17 cellular contexts compared by ENCODE assay signal in genomic region chr4:24564488-24564887, GRCh38. TPM values are rescaled to one million over a fixed set of nuclear protein-coding genes. Genes with fewer than 3 reads are reported as not detected.
DNase-seq lines count a peak whose midpoint lies in the region; ATAC-seq, FAIRE-seq and TF ChIP-seq lines count a peak whose summit lies in the region.
"Had no signal": no experiment of that assay in that cellular context is flagged by ENCODE, and none has a peak within 500 bp of the region (broad histone marks: within the 10 kb centered on the region; RNA-seq: fewer than 3 reads in every experiment).

No MANE protein-coding gene starts in this region.

- in situ Hi-C loops in mammary epithelial cell (cut with MboI; ENCODE audit: low sequenced_read_pairs in 2 of 2): no loop called here

- POLR2A ChIA-PET in A549 (lab: Yijun Ruan, JAX): no interaction called here
- POLR2A ChIA-PET in CD8-positive, alpha-beta memory T cell (lab: Charles Lee): no interaction called here

- peaks cover 13 to 65% (median 27%) of the 10 kb centered on the region in 3 donors for H3K36me3 Mint-ChIP-seq in CD8-positive, alpha-beta memory T cell
- H3K36me3 Mint-ChIP-seq in immature natural killer cell: peaks cover 9 to 24% (median 16%) of the 10 kb centered on the region in 3 donors

- CTCF ChIA-PET in A549 (lab: Yijun Ruan, JAX) (interaction anchor here (1.3 kb wide), 1 partner anchor 9 kb away, joined by 3 read pairs; no protein-coding TSS in a partner anchor), mammary epithelial cell (lab: Charles Lee; ENCODE audit: low non-redundant PET) (no interaction called here)
- CTCF ChIA-PET in CD8-positive, alpha-beta memory T cell (lab: Charles Lee): interaction anchor here (1.3 kb wide), 1 partner anchor 9 kb away, joined by 3 read pairs; no protein-coding TSS in a partner anchor

- H2AFZ ChIP-seq in mammary epithelial cell (ENCODE audit: low read depth, low read length) (no peak overlapping the region), Karpas-422 (ENCODE audit: low read length) (no peak overlapping the region)

- no peak for TF ChIP-seq RAD21 in A549 (conservative IDR thresholded peaks at IDR 0.05 in 1 of 2, IDR thresholded peaks at IDR 0.05 in 1 of 2)

- H3K9ac ChIP-seq in mammary epithelial cell (ENCODE audit: insufficient read depth, low read length): no peak overlapping the region
- H3K9ac ChIP-seq in Karpas-422 (ENCODE audit: low read length): no peak overlapping the region

- no peak for TF ChIP-seq POLR2A in A549 (IDR thresholded peaks at IDR 0.05; ENCODE audit: low read length)

- no peak for TF ChIP-seq CTCF in A549 (IDR thresholded peaks at IDR 0.05)
- no peak for TF ChIP-seq CTCF in mammary epithelial cell (conservative IDR thresholded peaks at IDR 0.05 in 1 of 2, IDR thresholded peaks at IDR 0.05 in 1 of 2; ENCODE audit: extremely low read depth in 1 of 2, insufficient read depth in 1 of 2, low read depth in 1 of 2, low read length in 2 of 2)

- FAIRE-seq in A549 (lab: Jason Lieb, UNC): no peak

- 85% methylated on average over 2 of the region's 2 CpGs for WGBS in A549 (ENCODE audit: missing lambda C conversion rate)
- WGBS in mammary epithelial cell (ENCODE audit: low coverage, missing lambda C conversion rate): 64% methylated on average over 2 of the region's 2 CpGs

- H3K9me2 ChIP-seq in Karpas-422 (replicated peaks; ENCODE audit: insufficient read depth, low read length): no peaks in the 10 kb centered on the region

- H3K36me3 ChIP-seq in CD8-positive, alpha-beta memory T cell (ENCODE audit: insufficient read depth, low read length): peaks cover 11% of the 10 kb centered on the region
- H3K36me3 ChIP-seq in mammary epithelial cell (ENCODE audit: insufficient read depth, low read length) (peaks cover 20% of the 10 kb centered on the region), Karpas-422 (ENCODE audit: insufficient read depth, low read length) (peaks cover 73% of the 10 kb centered on the region)
- H3K36me3 ChIP-seq: gastrocnemius medialis, right lobe of liver had no signal

- no peaks in the 10 kb centered on the region for H3K9me3 ChIP-seq in A549
- no peaks in the 10 kb centered on the region for H3K9me3 ChIP-seq in CD8-positive, alpha-beta memory T cell (ENCODE audit: low read length)
- H3K9me3 ChIP-seq in mammary epithelial cell (replicated peaks; ENCODE audit: insufficient read depth, low read length): no peaks in the 10 kb centered on the region
- no peaks in the 10 kb centered on the region for H3K9me3 ChIP-seq in Karpas-422 (ENCODE audit: low read length)
- H3K9me3 ChIP-seq: gastrocnemius medialis, right lobe of liver, SJCRH30, suprapubic skin had no signal

- no TSS peak for BruUV-seq in mammary epithelial cell (replicated peaks; lab: Mats Ljungman, UMichigan)

- H3K27ac Mint-ChIP-seq in CD8-positive, alpha-beta memory T cell: peak overlapping the region in 5 of 8 donors; percentile 19 to 88 (median 73)
- H3K27ac Mint-ChIP-seq in immature natural killer cell: peak overlapping the region; percentile 4 to 84 (median 26)

- intact Hi-C loops in mammary epithelial cell (cut with micrococcal nuclease): no loop called here

- dilution Hi-C loops in mammary epithelial cell (cut with HindIII; ENCODE audit: low sequenced_read_pairs): no loop called here

- H3K4me2 ChIP-seq in A549: peak overlapping the region; percentile 50; the same call in 2 of the 3 replicates
- H3K4me2 ChIP-seq in mammary epithelial cell (ENCODE audit: insufficient read depth, low read depth, low read length): peak overlapping the region; percentile 6
- no peak overlapping the region for H3K4me2 ChIP-seq in Karpas-422 (ENCODE audit: low read depth, low read length, poor library complexity, severe bottlenecking)

- no peaks in the 10 kb centered on the region for H3K27me3 ChIP-seq in CD8-positive, alpha-beta memory T cell (ENCODE audit: insufficient read depth, low read length, poor library complexity, severe bottlenecking)
- H3K27me3 ChIP-seq in mammary epithelial cell (ENCODE audit: insufficient read depth, low read length) (no peaks in the 10 kb centered on the region), Karpas-422 (ENCODE audit: low read length) (no peaks in the 10 kb centered on the region)
- H3K27me3 ChIP-seq: gastrocnemius medialis, right lobe of liver, SJCRH30, suprapubic skin had no signal

- H3K79me2 ChIP-seq in mammary epithelial cell (ENCODE audit: insufficient read depth, low read length) (peaks cover 99% of the 10 kb centered on the region), Karpas-422 (ENCODE audit: low read length) (peaks cover 100% of the 10 kb centered on the region)

- H3K4me1 ChIP-seq in A549 (peaks cover 35% of the 10 kb centered on the region), mammary epithelial cell (ENCODE audit: insufficient read depth, low read length) (no peaks in the 10 kb centered on the region), Karpas-422 (ENCODE audit: low read length) (peaks cover 8% of the 10 kb centered on the region)
- H3K4me1 ChIP-seq in CD8-positive, alpha-beta memory T cell (ENCODE audit: insufficient read depth, low read length): peaks cover 44% of the 10 kb centered on the region
- H3K4me1 ChIP-seq: SJCRH30 had no signal

- no peak for ATAC-seq in A549
- ATAC-seq in HG02763 (IDR thresholded peaks at IDR 0.05; ENCODE audit: unreplicated experiment): no peak
- ATAC-seq: gastrocnemius medialis had no signal

- no peak overlapping the region for H3K4me3 ChIP-seq in A549
- H3K4me3 ChIP-seq in CD8-positive, alpha-beta memory T cell (ENCODE audit: low read length): no peak overlapping the region
- H3K4me3 ChIP-seq in mammary epithelial cell (replicated peaks in 1 of 3; ENCODE audit: insufficient read depth in 1 of 3, low read depth in 2 of 3, low read length in 3 of 3): no peak overlapping the region
- H3K4me3 ChIP-seq in Karpas-422 (ENCODE audit: low read length): no peak overlapping the region
- H3K4me3 ChIP-seq: gastrocnemius medialis, right lobe of liver, SJCRH30, suprapubic skin had no signal

- H3K27ac ChIP-seq in A549: no peak overlapping the region
- no peak overlapping the region for H3K27ac ChIP-seq in CD8-positive, alpha-beta memory T cell (ENCODE audit: low read depth, low read length)
- peak overlapping the region; percentile 44 for H3K27ac ChIP-seq in mammary epithelial cell (ENCODE audit: insufficient read depth, low read depth, low read length)
- H3K27ac ChIP-seq in Karpas-422 (ENCODE audit: low read length): no peak overlapping the region
- H3K27ac ChIP-seq: gastrocnemius medialis, right lobe of liver, SJCRH30, suprapubic skin had no signal

- H4K20me1 ChIP-seq in mammary epithelial cell (ENCODE audit: insufficient read depth, low read length) (peaks cover 72% of the 10 kb centered on the region), Karpas-422 (ENCODE audit: insufficient read depth, low read depth, low read length) (peaks cover 70% of the 10 kb centered on the region)

- peaks cover 0 to 4% (median 3%) of the 10 kb centered on the region in 5 donors for H3K9me3 Mint-ChIP-seq in CD8-positive, alpha-beta memory T cell
- no peaks in the 10 kb centered on the region for H3K9me3 Mint-ChIP-seq in immature natural killer cell

- no peak for TF ChIP-seq EP300 in A549 (IDR thresholded peaks at IDR 0.05)

- peak overlapping the region in 6 of 7 donors; percentile 3 to 47 (median 22) for H3K4me3 Mint-ChIP-seq in CD8-positive, alpha-beta memory T cell
- H3K4me3 Mint-ChIP-seq in immature natural killer cell: peak overlapping the region in 1 of 5 donors; percentile 2
- H3K4me3 Mint-ChIP-seq: endodermal cell had no signal

- DNase-seq in A549 (ENCODE audit: low read depth in 1 of 2, low spot score in 1 of 2) (no peak), mammary epithelial cell (no peak), immature natural killer cell (no peak), NAMALWA (ENCODE audit: low spot score) (no peak), Karpas-422 (no peak), islet precursor cell (no peak)
- DNase-seq in CD8-positive, alpha-beta memory T cell: no peak
- DNase-seq: activated naive CD4-positive, alpha-beta T cell treated with anti-CD3 and anti-CD28 coated beads, Interleukin-2, amount 50 U/mL, for 16 hours; caudate nucleus; endodermal cell; gastrocnemius medialis; NCI-H2081; right lobe of liver; SJCRH30; stimulated activated CD4-positive, alpha-beta T cell treated with anti-CD3 and anti-CD28 coated beads, Interleukin-2, amount 100 ng/mL, for 24 hours had no signal

- no peaks in the 10 kb centered on the region for H3K27me3 Mint-ChIP-seq in CD8-positive, alpha-beta memory T cell
- no peaks in the 10 kb centered on the region for H3K27me3 Mint-ChIP-seq in immature natural killer cell (ENCODE audit: low read depth in 3 of 3)

- H3K4me1 Mint-ChIP-seq in CD8-positive, alpha-beta memory T cell: peaks cover 72 to 93% (median 92%) of the 10 kb centered on the region in 3 donors
- H3K4me1 Mint-ChIP-seq in immature natural killer cell: peaks cover 76 to 99% of the 10 kb centered on the region in 2 donors

TF ChIP-seq in A549, 52 proteins besides CTCF, POLR2A, EP300 and RAD21:
- TF ChIP-seq MAX (IDR thresholded peaks at IDR 0.05): no peak
- TF ChIP-seq HES2 (IDR thresholded peaks at IDR 0.05): no peak
- no peak for TF ChIP-seq KDM5A (IDR thresholded peaks at IDR 0.05)

RNA-seq across cellular contexts. Expression of gene DHX15, which starts 19.9 kb away (rescaled TPM):
- polyA plus RNA-seq in A549 (2011; rRNA removed) (171 and 189 TPM in 2 replicates), A549 (2017; fragmentation: RNase III; extraction: RNeasy Plus Mini Kit Qiagen cat#74134 plus additional on column Dnase treatment) (153 to 154 TPM (median 154 TPM) in 3 replicates), mammary epithelial cell (102 TPM), immature natural killer cell (10 to 100 TPM; 41.7 to 71.4 (median 65.4) TPM)
- polyA plus RNA-seq in A549 (2012; cell fraction: cytosol; rRNA removed): 57.7 and 60.1 TPM in 2 replicates
- polyA plus RNA-seq in A549 (2012; cell fraction: nucleus; rRNA removed): 62.8 and 107 TPM in 2 replicates
- 125 and 131 TPM in 2 replicates for polyA minus RNA-seq in A549 (2011; rRNA and poly(A)+ RNA removed)
- 100 to 1,000 TPM; 207 to 209 TPM for total RNA-seq in CD8-positive, alpha-beta memory T cell
- 54.8 TPM for polyA plus RNA-seq in CD8-positive, alpha-beta memory T cell
- 100 to 1,000 TPM; 113 to 135 TPM for total RNA-seq in mammary epithelial cell
- polyA minus RNA-seq in mammary epithelial cell: 84.2 TPM
- total RNA-seq in Karpas-422 (2014; rRNA removed; shearing (Covaris generic); ENCODE audit: low replicate concordance): 109 and 189 TPM in 2 replicates
